ENCODE assay signal across 27 cellular contexts in genomic region chr18:22428672-22429071, GRCh38. TPM values are rescaled to one million over a fixed set of nuclear protein-coding genes. Genes with fewer than 3 reads are reported as not detected.
DNase-seq lines count a peak whose midpoint lies in the region; ATAC-seq, FAIRE-seq and TF ChIP-seq lines count a peak whose summit lies in the region.
"Had no signal": no experiment of that assay in that cellular context is flagged by ENCODE, and none has a peak within 500 bp of the region (broad histone marks: within the 10 kb centered on the region; RNA-seq: fewer than 3 reads in every experiment).

No MANE protein-coding gene starts in this region.

- TF ChIP-seq POLR2A in HepG2 (IDR thresholded peaks at IDR 0.05; ENCODE audit: insufficient read depth in 1 of 2, low read depth in 2 of 2, low read length in 2 of 2) = no peak

- ATAC-seq in HepG2 (no peak), HG02588 (IDR thresholded peaks at IDR 0.05; ENCODE audit: unreplicated experiment) (no peak)
- ATAC-seq: heart right ventricle, T-helper 17 cell had no signal

- H3K79me2 ChIP-seq in HepG2 (ENCODE audit: insufficient read depth, low read length) = no peaks in the 10 kb centered on the region

- H3K27ac ChIP-seq in liver (ENCODE audit: low read depth in 1 of 2, low read length in 2 of 2) (peak overlapping the region; percentile 73 to 80), HepG2 (ENCODE audit: extremely low read length, insufficient read depth, low read length) (no peak overlapping the region), tibial artery (peak overlapping the region; percentile 36 to 67)
- H3K27ac ChIP-seq: stomach, transverse colon had no signal

- DNase-seq in HepG2 (ENCODE audit: low spot score) (no peak), bronchial epithelial cell (ENCODE audit: low read depth) (peak; percentile 78), kidney tubule cell (ENCODE audit: low spot score) (peak; percentile 7), tibial artery (no peak), HFFc6 (no peak), GM10266 (ENCODE audit: extremely low spot score) (no peak)
- DNase-seq: activated CD4-positive, alpha-beta T cell treated with anti-CD3 and anti-CD28 coated beads for 1 hour; activated T-cell treated with anti-CD3 and anti-CD28 coated beads for 4 hours; CD4-positive, alpha-beta T cell; cerebellar nuclear complex; DMS 273 treated with DMSO at 0.1 percent for 48 hours; H7; heart right ventricle; MV-4-11; NCI-H1436 treated with DMSO at 0.1 percent for 48 hours; NCI-H446 treated with DMSO at 0.1 percent for 48 hours; SK-N-SH; stomach; T-helper 17 cell; transverse colon had no signal

- no peaks in the 10 kb centered on the region for H3K9me3 Mint-ChIP-seq in HFFc6
- H3K9me3 Mint-ChIP-seq: CD4-positive, alpha-beta T cell had no signal

- H3K4me1 ChIP-seq in liver (ENCODE audit: control insufficient read depth in 4 of 4, insufficient read depth in 4 of 4, low read length in 3 of 4) (peaks cover 8 to 53% (median 40%) of the 10 kb centered on the region in 4 donors), HepG2 (ENCODE audit: insufficient read depth, low read length) (no peaks in the 10 kb centered on the region), tibial artery (peaks cover 0 to 60% (median 27%) of the 10 kb centered on the region in 4 donors)

- POLR2A ChIA-PET in HepG2 (lab: Yijun Ruan, JAX) = no interaction called here

- peaks cover 2% of the 10 kb centered on the region; the same call in 1 of the 2 replicates for H3K27me3 Mint-ChIP-seq in HFFc6 (ENCODE audit: insufficient read depth)
- H3K27me3 Mint-ChIP-seq: activated naive CD8-positive, alpha-beta T cell; CD4-positive, alpha-beta T cell; T-helper 17 cell had no signal

- in situ Hi-C loops in HepG2 (cut with HindIII; ENCODE audit: extremely low pct_ligation_motif_present, low pct_unique_long_range_greater_than_20kb) = no loop called here

- no peak overlapping the region for H3K4me3 ChIP-seq in liver (ENCODE audit: low read depth in 1 of 3, low read length in 3 of 3)
- no peak overlapping the region for H3K4me3 ChIP-seq in HepG2 (replicated peaks in 1 of 3; ENCODE audit: insufficient read depth in 1 of 3, low read depth in 2 of 3, low read length in 3 of 3)
- H3K4me3 ChIP-seq in bronchial epithelial cell (ENCODE audit: low read depth, low read length) = no peak overlapping the region
- H3K4me3 ChIP-seq in tibial artery = no peak overlapping the region
- H3K4me3 ChIP-seq: heart right ventricle, stomach, transverse colon had no signal

- FAIRE-seq in HepG2 (lab: Jason Lieb, UNC) (no peak), bronchial epithelial cell (lab: Jason Lieb, UNC) (no peak)

- H3K4me2 ChIP-seq in HepG2 (ENCODE audit: low read depth, low read length) = no peak overlapping the region
- H3K4me2 ChIP-seq: SK-N-SH had no signal

- H2AFZ ChIP-seq in HepG2 (ENCODE audit: low read length) = no peak overlapping the region

- WGBS in liver = 36% methylated on average over 4 of the region's 4 CpGs
- WGBS in HepG2 (ENCODE audit: low lambda C conversion rate) = 9% methylated on average over 4 of the region's 4 CpGs

- no peak overlapping the region for H3K27ac Mint-ChIP-seq in HFFc6
- H3K27ac Mint-ChIP-seq: activated naive CD8-positive, alpha-beta T cell; CD4-positive, alpha-beta T cell; T-helper 17 cell had no signal

- CTCF ChIA-PET in HepG2 (lab: Yijun Ruan, JAX; ENCODE audit: low intra/inter-chr PET ratio, low total read pairs) = no interaction called here

- no peaks in the 10 kb centered on the region for H4K20me1 ChIP-seq in HepG2 (ENCODE audit: insufficient read depth, low read length)

- H3K4me1 Mint-ChIP-seq in HFFc6 (ENCODE audit: low read depth) = peaks cover 31% of the 10 kb centered on the region
- H3K4me1 Mint-ChIP-seq: T-helper 17 cell had no signal

- no TSS peak for BruUV-seq in HepG2 (replicated peaks; lab: Mats Ljungman, UMichigan)

- no peaks in the 10 kb centered on the region for H3K27me3 ChIP-seq in liver (ENCODE audit: control insufficient read depth in 4 of 4, insufficient read depth in 4 of 4, low read length in 3 of 4)
- no peaks in the 10 kb centered on the region; a peak in 1 of 5 replicates for H3K27me3 ChIP-seq in HepG2 (ENCODE audit: control insufficient read depth in 1 of 2, insufficient read depth in 2 of 2, low read length in 2 of 2)
- no peaks in the 10 kb centered on the region for H3K27me3 ChIP-seq in bronchial epithelial cell (ENCODE audit: control insufficient read depth, insufficient read depth, low read length)
- H3K27me3 ChIP-seq in tibial artery = no peaks in the 10 kb centered on the region
- H3K27me3 ChIP-seq: heart right ventricle, stomach, transverse colon had no signal

- intact Hi-C loops in HepG2 (cut with micrococcal nuclease; ENCODE audit: unreplicated experiment) (no loop called here), tibial artery (cut with DNase I; ENCODE audit: low total_unique reads) (no loop called here)

- TF ChIP-seq EP300 in HepG2 (IDR thresholded peaks at IDR 0.05; ENCODE audit: low read depth in 2 of 2, low read length in 2 of 2) (no peak), HepG2 (CRISPR knock-in tag; IDR thresholded peaks at IDR 0.05; ENCODE audit: borderline replicate concordance) (no peak)

- peak; percentile 54 to 56 for TF ChIP-seq RAD21 in liver (IDR thresholded peaks at IDR 0.05)
- TF ChIP-seq RAD21 in HepG2 (CRISPR knock-in tag; IDR thresholded peaks at IDR 0.05) = no peak

- H3K36me3 Mint-ChIP-seq in HFFc6 (ENCODE audit: low read depth) = no peaks in the 10 kb centered on the region
- H3K36me3 Mint-ChIP-seq: activated naive CD8-positive, alpha-beta T cell had no signal

- H3K9me3 ChIP-seq in liver (ENCODE audit: control insufficient read depth in 4 of 4, low read length in 3 of 4) (no peaks in the 10 kb centered on the region), HepG2 (ENCODE audit: low read length) (no peaks in the 10 kb centered on the region), tibial artery (no peaks in the 10 kb centered on the region)
- H3K9me3 ChIP-seq: heart right ventricle, SK-N-SH, stomach, transverse colon had no signal

- TF ChIP-seq CTCF in liver (IDR thresholded peaks at IDR 0.05; ENCODE audit: low read depth, low read length, missing input control) (no peak), HepG2 (CRISPR knock-in tag; IDR thresholded peaks at IDR 0.05) (no peak), bronchial epithelial cell (IDR thresholded peaks at IDR 0.05; ENCODE audit: insufficient read depth, low read length, severe bottlenecking) (no peak), tibial artery (IDR thresholded peaks at IDR 0.05) (no peak), HFFc6 (IDR thresholded peaks at IDR 0.05) (no peak), GM10266 (IDR thresholded peaks at IDR 0.05; ENCODE audit: control insufficient read depth, insufficient read depth, low read depth, missing control alignments) (no peak)

- H3K36me3 ChIP-seq in liver (ENCODE audit: control insufficient read depth in 4 of 4, insufficient read depth in 3 of 4, low read depth in 1 of 4, low read length in 3 of 4) = no peaks in the 10 kb centered on the region
- no peaks in the 10 kb centered on the region for H3K36me3 ChIP-seq in HepG2 (replicated peaks in 1 of 2; ENCODE audit: control insufficient read depth in 1 of 2, insufficient read depth in 2 of 2, low read length in 2 of 2)
- H3K36me3 ChIP-seq in bronchial epithelial cell (ENCODE audit: control insufficient read depth, insufficient read depth, low read length) = no peaks in the 10 kb centered on the region
- no peaks in the 10 kb centered on the region for H3K36me3 ChIP-seq in tibial artery
- H3K36me3 ChIP-seq: heart right ventricle, stomach, transverse colon had no signal

- no peak overlapping the region for H3K4me3 Mint-ChIP-seq in HFFc6
- H3K4me3 Mint-ChIP-seq: activated naive CD8-positive, alpha-beta T cell; CD4-positive, alpha-beta T cell; T-helper 17 cell had no signal

- H3K9ac ChIP-seq in liver (ENCODE audit: low read depth in 1 of 2, low read length in 2 of 2) = peak overlapping the region in 1 of 2 donors; percentile 52
- no peak overlapping the region for H3K9ac ChIP-seq in HepG2 (ENCODE audit: insufficient read depth, low read depth, low read length)
- H3K9ac ChIP-seq: SK-N-SH had no signal

TF ChIP-seq in liver, 16 proteins besides CTCF, POLR2A, EP300 and RAD21 (continues in another document):
- TF ChIP-seq EGR1 (IDR thresholded peaks at IDR 0.05; ENCODE audit: low read depth in 2 of 2) = peak in 1 of 2 donors; percentile 89
- TF ChIP-seq HNF4G (IDR thresholded peaks at IDR 0.05) = no peak

RNA-seq across cellular contexts. Expression of gene CTAGE1, which starts 11.0 kb away (rescaled TPM):
- total RNA-seq in liver = not detected
- not detected for polyA plus RNA-seq in liver
- 0.02 TPM in 1 of 2 replicates, not detected in the other for total RNA-seq in HepG2 (2016; rRNA removed; fragmentation: Illumina TruSeq; extraction: Trizol)
- total RNA-seq in HepG2 (2016; cell fraction: cytosol; rRNA removed; fragmentation: Illumina TruSeq; extraction: Trizol; ENCODE audit: low read depth) = not detected in 2 replicates
- total RNA-seq in HepG2 (2016; cell fraction: insoluble cytoplasmic fraction; rRNA removed; fragmentation: Illumina TruSeq; extraction: Trizol) = not detected in 2 replicates
- not detected in 2 replicates for total RNA-seq in HepG2 (2016; cell fraction: membrane; rRNA removed; fragmentation: Illumina TruSeq; extraction: Trizol)
- 0.09 TPM in 1 of 2 replicates, not detected in the other for total RNA-seq in HepG2 (2016; cell fraction: nucleus; rRNA removed; fragmentation: Illumina TruSeq; extraction: Trizol)
- polyA plus RNA-seq in HepG2 (2011; rRNA removed) = 0.01 TPM in 1 of 2 replicates, not detected in the other
- polyA plus RNA-seq in HepG2 (2011; cell fraction: cytosol; rRNA removed) = not detected in 2 replicates
- not detected in 2 replicates for polyA plus RNA-seq in HepG2 (2011; cell fraction: nucleus; rRNA removed)
- polyA plus RNA-seq in HepG2 (2012) = 0.04 and 0.09 TPM in 2 replicates
- polyA plus RNA-seq in HepG2 (2016; cell fraction: cytosol; fragmentation: Illumina TruSeq; extraction: Trizol; ENCODE audit: low read depth) = not detected in 2 replicates
- not detected in 2 replicates for polyA plus RNA-seq in HepG2 (2016; cell fraction: insoluble cytoplasmic fraction; fragmentation: Illumina TruSeq; extraction: Trizol; ENCODE audit: low read depth)
- not detected in 2 replicates for polyA plus RNA-seq in HepG2 (2016; cell fraction: membrane; fragmentation: Illumina TruSeq; extraction: Trizol; ENCODE audit: low read depth)
- 0.10 TPM in 1 of 2 replicates, not detected in the other for polyA plus RNA-seq in HepG2 (2016; cell fraction: nucleus; fragmentation: Illumina TruSeq; extraction: Trizol; ENCODE audit: insufficient read depth, low read depth)
- not detected in 2 replicates for polyA minus RNA-seq in HepG2 (2011; rRNA and poly(A)+ RNA removed; ENCODE audit: low replicate concordance)
- not detected in 2 replicates for polyA minus RNA-seq in HepG2 (2011; cell fraction: cytosol; rRNA and poly(A)+ RNA removed)
- not detected in 2 replicates for polyA minus RNA-seq in HepG2 (2011; cell fraction: nucleus; rRNA and poly(A)+ RNA removed)
- total RNA-seq in bronchial epithelial cell = under 0.01 TPM in 1 of 2 replicates, not detected in the other
- total RNA-seq in HFFc6 (2021; fragmentation: NEBNext Ultra II Directional; extraction: Animal tissue kit (Norgen Biotek cat#: 25700)) = under 1 TPM; 0.11 to 0.30 (median 0.12) TPM
- total RNA-seq: A172; CD4-positive, alpha-beta T cell; H7; LHCN-M2; OCI-LY7; skeletal muscle tissue; stomach; T-helper 17 cell; transverse colon had no signal
- polyA plus RNA-seq: heart right ventricle, stomach had no signal

Comparison
In these comparisons a context has a peak if more than half of its experiments do, and no peak if none do; other contexts are left out.
1. DNase-seq: peak in bronchial epithelial cell (single experiment) and kidney tubule cell (single experiment); none in HepG2 (single experiment), tibial artery (0 of 2), HFFc6 (single experiment) and GM10266 (single experiment).